Comparison of ENCODE assay signal across 8 cellular contexts in genomic region chr7:137045573-137045972, GRCh38.
"Had no signal": no experiment of that assay in that cellular context is flagged by ENCODE, and none has a peak within 500 bp of the region (broad histone marks: within the 10 kb centered on the region; RNA-seq: fewer than 3 reads in every experiment).

No MANE protein-coding gene starts in this region.

- DNase-seq: GM23248, H7, H9, HCEC 1CT, HFFc6 had no signal

- H3K4me3 Mint-ChIP-seq: GM23338, H9, HFFc6 had no signal

- H3K9me3 Mint-ChIP-seq: HFFc6 had no signal

- H3K36me3 ChIP-seq: HAP-1 had no signal

- H2AFZ ChIP-seq: GM23248, GM23338 had no signal

- H3K27ac ChIP-seq: GM23248 had no signal

- H3K9me3 ChIP-seq: HAP-1 had no signal

- ATAC-seq: GM23338, HCT116 had no signal

- H3K4me1 ChIP-seq: HAP-1 had no signal

- H3K4me3 ChIP-seq: GM23248, GM23338, HAP-1 had no signal

- H3K9ac ChIP-seq: GM23248 had no signal

- H3K4me2 ChIP-seq: GM23338 had no signal

- H3K27ac Mint-ChIP-seq: GM23338, H9, HFFc6 had no signal
